Comparison of ENCODE assay signal across 8 cellular contexts in genomic region chr14:49193365-49194050, GRCh38.
DNase-seq lines count a peak whose midpoint lies in the region; ATAC-seq and TF ChIP-seq lines count a peak whose summit lies in the region.

No MANE protein-coding gene starts in this region.

- peak overlapping the region; percentile 2 for H3K4me3 ChIP-seq in adipocyte (ENCODE audit: low read length)

- POLR2A ChIA-PET in GM10248 (lab: Yijun Ruan, JAX): no interaction called here

- H3K9ac ChIP-seq in adipocyte (ENCODE audit: low read length): no peak overlapping the region

- no peaks in the 10 kb centered on the region for H3K9me3 ChIP-seq in adipocyte (ENCODE audit: control insufficient read depth, low read length)

- TF ChIP-seq CTCF in GM10248 (IDR thresholded peaks at IDR 0.05; ENCODE audit: control extremely low read depth, extremely low read depth, low read depth, missing control alignments): no peak

- DNase-seq in adipocyte (ENCODE audit: low read depth) (no peak), NCI-H1436 (lab: John Stamatoyannopoulos, UW) (no peak), GM10248 (ENCODE audit: extremely low spot score) (no peak), inferior parietal cortex (ENCODE audit: extremely low spot score) (no peak), A172 (ENCODE audit: low spot score) (no peak)

- H3K27me3 ChIP-seq in adipocyte (replicated peaks; ENCODE audit: control insufficient read depth, insufficient read depth, low read length): no peaks in the 10 kb centered on the region

- CTCF ChIA-PET in GM10248 (lab: Yijun Ruan, JAX): no interaction called here

- H3K4me1 ChIP-seq in adipocyte (ENCODE audit: control insufficient read depth, insufficient read depth, low read length): peaks cover 17% of the 10 kb centered on the region

- ATAC-seq in GM18858 (IDR thresholded peaks at IDR 0.05; ENCODE audit: unreplicated experiment) (peak; percentile 89), GM21528 (IDR thresholded peaks at IDR 0.05; ENCODE audit: low FRiP score, unreplicated experiment) (peak; percentile 96), HG03135 (IDR thresholded peaks at IDR 0.05; ENCODE audit: unreplicated experiment) (peak; percentile 98)

- no peaks in the 10 kb centered on the region for H3K36me3 ChIP-seq in adipocyte (ENCODE audit: control insufficient read depth, insufficient read depth, low read length, severe bottlenecking)
